ENCODE assay signal across 11 cellular contexts in genomic region chr17:12022310-12022709, GRCh38. TPM values are rescaled to one million over a fixed set of nuclear protein-coding genes. Genes with fewer than 3 reads are reported as not detected.
DNase-seq lines count a peak whose midpoint lies in the region; ATAC-seq, FAIRE-seq and TF ChIP-seq lines count a peak whose summit lies in the region.
"Had no signal": no experiment of that assay in that cellular context is flagged by ENCODE, and none has a peak within 500 bp of the region (broad histone marks: within the 10 kb centered on the region; RNA-seq: fewer than 3 reads in every experiment).

No MANE protein-coding gene starts in this region.

- H3K9ac ChIP-seq in HUES6 (ENCODE audit: low read length) (no peak overlapping the region), GM12878 (ENCODE audit: control insufficient read depth, insufficient read depth, low read length) (no peak overlapping the region)

- intact Hi-C loops in GM12878 (cut with micrococcal nuclease; ENCODE audit: unreplicated experiment) = loop anchor here (5.0 kb wide), 1 partner anchor 995 kb away; the partner anchor contains the start of gene ELAC2
- intact Hi-C loops in naive thymus-derived CD4-positive, alpha-beta T cell (cut with micrococcal nuclease) = loop anchor here in 1 of 2 donors (5.0 kb wide), 1 partner anchor 35 kb away; no protein-coding TSS in a partner anchor

- H3K9me3 ChIP-seq in CD4-positive, CD25-positive, alpha-beta regulatory T cell (ENCODE audit: control insufficient read depth in 2 of 2, low read length in 2 of 2) = no peaks in the 10 kb centered on the region
- no peaks in the 10 kb centered on the region for H3K9me3 ChIP-seq in HUES6 (ENCODE audit: control insufficient read depth, insufficient read depth, low read depth, low read length)
- H3K9me3 ChIP-seq in GM12878 (replicated peaks; ENCODE audit: control insufficient read depth, insufficient read depth, low read length) = no peaks in the 10 kb centered on the region
- no peaks in the 10 kb centered on the region for H3K9me3 ChIP-seq in naive thymus-derived CD4-positive, alpha-beta T cell (ENCODE audit: control insufficient read depth in 2 of 3, low read length in 3 of 3)
- H3K9me3 ChIP-seq: adrenal gland, ovary had no signal

- no peak for DNase-seq in CD4-positive, CD25-positive, alpha-beta regulatory T cell
- DNase-seq in GM12878 (ENCODE audit: low read depth, low spot score) (no peak), SKM-1 treated with dmso at 0.1 percent for 144 hours (lab: John Stamatoyannopoulos, UW; ENCODE audit: unreplicated experiment) (no peak), NCI-H1417 treated with DMSO at 0.1 percent for 48 hours (lab: John Stamatoyannopoulos, UW) (no peak), NCI-H2107 treated with DMSO at 0.1 percent for 48 hours (lab: John Stamatoyannopoulos, UW; ENCODE audit: unreplicated experiment) (no peak)
- DNase-seq in naive thymus-derived CD4-positive, alpha-beta T cell = no peak
- DNase-seq: adrenal gland, NCI-H187 treated with DMSO at 0.1 percent for 48 hours, ovary had no signal

- H3K4me2 ChIP-seq in GM12878 (ENCODE audit: control insufficient read depth, insufficient read depth) = peak overlapping the region; percentile 47; the same call in 1 of the 2 replicates

- CTCF ChIA-PET in GM12878 (lab: Yijun Ruan, JAX) = interaction anchor here (1.0 to 1.6 kb wide), 4 partner anchors 10 to 25 kb away, joined by 3 to 8 read pairs (median 4); partner anchors contain the start of gene ZNF18
- CTCF ChIA-PET in naive thymus-derived CD4-positive, alpha-beta T cell (lab: Charles Lee) = interaction anchor here (0.6 kb wide), 1 partner anchor 29 kb away, joined by 4 read pairs; no protein-coding TSS in a partner anchor

- H3K4me1 Mint-ChIP-seq in CD4-positive, CD25-positive, alpha-beta regulatory T cell = peaks cover 31 to 68% (median 56%) of the 10 kb centered on the region in 4 donors
- peaks cover 36 to 70% (median 67%) of the 10 kb centered on the region in 7 donors for H3K4me1 Mint-ChIP-seq in naive thymus-derived CD4-positive, alpha-beta T cell

- peaks cover 16% of the 10 kb centered on the region for H3K27me3 Mint-ChIP-seq in CD4-positive, CD25-positive, alpha-beta regulatory T cell
- peaks cover 0 to 14% (median 0%) of the 10 kb centered on the region in 5 donors for H3K27me3 Mint-ChIP-seq in naive thymus-derived CD4-positive, alpha-beta T cell

- H3K4me3 ChIP-seq in CD4-positive, CD25-positive, alpha-beta regulatory T cell (ENCODE audit: low read depth, low read length) = peak overlapping the region; percentile 75
- H3K4me3 ChIP-seq in HUES6 (ENCODE audit: low read depth, low read length) (peak overlapping the region; percentile 75), GM12878 (peak overlapping the region; percentile 34; the same call in 1 of the 2 replicates)
- no peak overlapping the region for H3K4me3 ChIP-seq in naive thymus-derived CD4-positive, alpha-beta T cell (ENCODE audit: low read length)

- ATAC-seq in CD4-positive, CD25-positive, alpha-beta regulatory T cell (ENCODE audit: low read depth in 2 of 2) = no peak
- ATAC-seq in GM12878 (no peak), GM21737 (IDR thresholded peaks at IDR 0.05; ENCODE audit: unreplicated experiment) (no peak)
- ATAC-seq in naive thymus-derived CD4-positive, alpha-beta T cell = no peak

- TF ChIP-seq RAD21 in GM12878 (IDR thresholded peaks at IDR 0.05; ENCODE audit: insufficient read depth, low read depth, low read length) = no peak

- no peak for TF ChIP-seq EP300 in GM12878 (IDR thresholded peaks at IDR 0.05; ENCODE audit: borderline replicate concordance in 1 of 2, control insufficient read depth in 1 of 2, low read depth in 2 of 2, low read length in 2 of 2)

- no peak for TF ChIP-seq CTCF in GM12878 (IDR thresholded peaks at IDR 0.05 in 2 of 3, conservative IDR thresholded peaks at IDR 0.05 in 1 of 3; ENCODE audit: control insufficient read depth in 2 of 3, extremely low read depth in 1 of 3, insufficient read depth in 1 of 3, low read depth in 3 of 3, low read length in 3 of 3)

- H3K9me3 Mint-ChIP-seq in CD4-positive, CD25-positive, alpha-beta regulatory T cell = no peaks in the 10 kb centered on the region
- H3K9me3 Mint-ChIP-seq in naive thymus-derived CD4-positive, alpha-beta T cell = no peaks in the 10 kb centered on the region

- H3K4me3 Mint-ChIP-seq in CD4-positive, CD25-positive, alpha-beta regulatory T cell = peak overlapping the region; percentile 83 to 98 (median 86)
- peak overlapping the region; percentile 10 to 86 (median 82) for H3K4me3 Mint-ChIP-seq in naive thymus-derived CD4-positive, alpha-beta T cell

- peaks cover 49% of the 10 kb centered on the region for H3K79me2 ChIP-seq in GM12878 (ENCODE audit: control insufficient read depth, insufficient read depth, low read length)

- in situ Hi-C loops in GM12878 (cut with MboI) = no loop called here

- 95% methylated on average over 2 of the region's 2 CpGs for WGBS in GM12878 (ENCODE audit: insufficient coverage, insufficient replicate concordance, low lambda C conversion rate, missing lambda C conversion rate)

- no peak overlapping the region for H3K27ac ChIP-seq in CD4-positive, CD25-positive, alpha-beta regulatory T cell (ENCODE audit: insufficient read depth, low read length, poor library complexity, severe bottlenecking)
- H3K27ac ChIP-seq in HUES6 (ENCODE audit: low read depth, low read length) = no peak overlapping the region
- H3K27ac ChIP-seq in GM12878 (ENCODE audit: control insufficient read depth, insufficient read depth) = no peak overlapping the region
- H3K27ac ChIP-seq in naive thymus-derived CD4-positive, alpha-beta T cell (ENCODE audit: low read depth, low read length) = no peak overlapping the region
- H3K27ac ChIP-seq: ovary had no signal

- SMC1A ChIA-PET in GM12878 (lab: Charles Lee; ENCODE audit: uncharacterized antibody, unreplicated experiment) = interaction anchor here (0.8 to 2.4 kb wide), 7 partner anchors 9 to 88 kb away, joined by 3 to 11 read pairs (median 3); partner anchors contain the start of gene ZNF18

- no peak overlapping the region for H2AFZ ChIP-seq in GM12878 (ENCODE audit: control insufficient read depth, low read depth, low read length)

- H3K36me3 ChIP-seq in CD4-positive, CD25-positive, alpha-beta regulatory T cell (ENCODE audit: control insufficient read depth, insufficient read depth, low read length) = no peaks in the 10 kb centered on the region
- H3K36me3 ChIP-seq in HUES6 (ENCODE audit: control insufficient read depth, insufficient read depth, low read length) (peaks cover 4% of the 10 kb centered on the region; the same call in 1 of the 2 replicates), GM12878 (ENCODE audit: control insufficient read depth in 2 of 2, insufficient read depth in 2 of 2, low read length in 1 of 2) (no peaks in the 10 kb centered on the region)
- no peaks in the 10 kb centered on the region for H3K36me3 ChIP-seq in naive thymus-derived CD4-positive, alpha-beta T cell (ENCODE audit: control insufficient read depth in 2 of 3, insufficient read depth in 3 of 3, low read length in 3 of 3)
- H3K36me3 ChIP-seq: adrenal gland, ovary had no signal

- no peaks in the 10 kb centered on the region; the same call in 1 of the 2 replicates for H4K20me1 ChIP-seq in GM12878 (ENCODE audit: control insufficient read depth, insufficient read depth)

- H3K27me3 ChIP-seq in CD4-positive, CD25-positive, alpha-beta regulatory T cell (ENCODE audit: control insufficient read depth, insufficient read depth, low read length) = no peaks in the 10 kb centered on the region
- H3K27me3 ChIP-seq in HUES6 (ENCODE audit: control insufficient read depth, insufficient read depth, low read length) (peaks cover 11% of the 10 kb centered on the region), GM12878 (replicated peaks in 1 of 2; ENCODE audit: control insufficient read depth in 2 of 2, insufficient read depth in 2 of 2, low read length in 1 of 2) (no peaks in the 10 kb centered on the region)
- H3K27me3 ChIP-seq in naive thymus-derived CD4-positive, alpha-beta T cell (ENCODE audit: control insufficient read depth in 2 of 2, insufficient read depth in 2 of 2, low read length in 2 of 2) = no peaks in the 10 kb centered on the region
- H3K27me3 ChIP-seq: adrenal gland, ovary had no signal

- POLR2A ChIA-PET in GM12878 (lab: Charles Lee) = interaction anchor here (0.7 to 4.1 kb wide), 3 partner anchors 15 to 30 kb away, joined by 3 to 46 read pairs (median 4); partner anchors contain the start of gene ZNF18
- POLR2A ChIA-PET in naive thymus-derived CD4-positive, alpha-beta T cell (lab: Charles Lee) = interaction anchor here (0.7 to 14.6 kb wide), 4 partner anchors 9 to 34 kb away, joined by 3 to 310 read pairs (median 3); partner anchors contain the start of gene ZNF18

- peaks cover 35% of the 10 kb centered on the region for H3K4me1 ChIP-seq in CD4-positive, CD25-positive, alpha-beta regulatory T cell (ENCODE audit: control insufficient read depth, insufficient read depth, low read length, poor library complexity, severe bottlenecking)
- peaks cover 12% of the 10 kb centered on the region for H3K4me1 ChIP-seq in HUES6 (ENCODE audit: control insufficient read depth, insufficient read depth, low read length)
- H3K4me1 ChIP-seq in GM12878 (ENCODE audit: control insufficient read depth, insufficient read depth, low read length) = peaks cover 4% of the 10 kb centered on the region; the same call in 1 of the 2 replicates
- H3K4me1 ChIP-seq in naive thymus-derived CD4-positive, alpha-beta T cell (ENCODE audit: control insufficient read depth in 2 of 2, insufficient read depth in 2 of 2, low read length in 2 of 2) = peaks cover 16 to 17% of the 10 kb centered on the region in 2 donors

- no peaks in the 10 kb centered on the region for H3K36me3 Mint-ChIP-seq in CD4-positive, CD25-positive, alpha-beta regulatory T cell
- peaks cover 0 to 6% (median 0%) of the 10 kb centered on the region in 5 donors for H3K36me3 Mint-ChIP-seq in naive thymus-derived CD4-positive, alpha-beta T cell

- TF ChIP-seq POLR2A in GM12878 (IDR thresholded peaks at IDR 0.05; ENCODE audit: low read depth, low read length) = no peak

- RAD21 ChIA-PET in GM12878 (lab: Charles Lee; ENCODE audit: unreplicated experiment) = interaction anchor here (0.9 to 3.6 kb wide), 2 partner anchors 9 to 25 kb away, joined by 3 to 16 read pairs; partner anchors contain the start of gene ZNF18

- no TSS peak for BruUV-seq in GM12878 (replicated peaks; lab: Mats Ljungman, UMichigan)

- FAIRE-seq in GM12878 (lab: Jason Lieb, UNC) = no peak

- H3K27ac Mint-ChIP-seq in CD4-positive, CD25-positive, alpha-beta regulatory T cell = peak overlapping the region in 1 of 3 donors; percentile 92
- H3K27ac Mint-ChIP-seq in naive thymus-derived CD4-positive, alpha-beta T cell = peak overlapping the region in 3 of 9 donors; percentile 3 to 20 (median 13)

RNA-seq across cellular contexts. Expression of gene MAP2K4, which starts 1.6 kb away (rescaled TPM):
- total RNA-seq in CD4-positive, CD25-positive, alpha-beta regulatory T cell = 26.1 TPM
- polyA plus RNA-seq in CD4-positive, CD25-positive, alpha-beta regulatory T cell = 10 to 100 TPM; 25.1 to 30.6 (median 25.8) TPM
- 43.7 and 46.2 TPM in 2 replicates for total RNA-seq in GM12878 (2013; cell fraction: nucleolus; rRNA removed)
- total RNA-seq in GM12878 (2014; rRNA removed) (23.0 and 30.5 TPM in 2 replicates), GM12878 (2014; rRNA removed; fragmentation: Illumina TruSeq; extraction: Trizol) (25.7 and 26.3 TPM in 2 replicates), GM12878 (2021) (25.7 and 32.3 TPM in 2 replicates)
- 8.7 TPM for polyA plus RNA-seq in GM12878 (2011; ENCODE audit: low read depth)
- polyA plus RNA-seq in GM12878 (2011; rRNA removed) (32.5 and 43.0 TPM in 2 replicates), GM12878 (2014; fragmentation: Illumina TruSeq; extraction: Trizol) (24.8 and 27.2 TPM in 2 replicates), GM12878 (2014; fragmentation: Nextera tagmentation; extraction: Ambion mirVana) (1 to 10 TPM; 5.4 to 10.0 TPM), GM12878 (2014; rRNA removed) (15.6 and 19.4 TPM in 2 replicates), GM12878 (2016; fragmentation: Nextera tagmentation; extraction: Ambion mirVana) (10 to 100 TPM; 32.6 to 34.1 TPM)
- polyA plus RNA-seq in GM12878 (2011; cell fraction: cytosol; rRNA removed) = 15.9 and 17.6 TPM in 2 replicates
- 14.3 and 16.9 TPM in 2 replicates for polyA plus RNA-seq in GM12878 (2011; cell fraction: nucleus; rRNA removed)
- 10.4 and 14.2 TPM in 2 replicates for polyA plus RNA-seq in GM12878 (2012)
- polyA minus RNA-seq in GM12878 (2011; rRNA and poly(A)+ RNA removed) = 34.9 and 50.9 TPM in 2 replicates
- polyA minus RNA-seq in GM12878 (2011; cell fraction: cytosol; rRNA and poly(A)+ RNA removed) = 11.0 and 16.0 TPM in 2 replicates
- 12.8 and 17.2 TPM in 2 replicates for polyA minus RNA-seq in GM12878 (2011; cell fraction: nucleus; rRNA and poly(A)+ RNA removed)
- 10 to 100 TPM; 26.3 to 45.1 (median 33.9) TPM for total RNA-seq in naive thymus-derived CD4-positive, alpha-beta T cell
- polyA plus RNA-seq in naive thymus-derived CD4-positive, alpha-beta T cell = 10 to 100 TPM; 21.8 to 22.3 TPM

RNA-seq across cellular contexts. Expression of gene ZNF18, which starts 25.0 kb away (rescaled TPM):
- 15.4 TPM for total RNA-seq in CD4-positive, CD25-positive, alpha-beta regulatory T cell
- 10 to 100 TPM; 10.6 to 12.8 (median 11.4) TPM for polyA plus RNA-seq in CD4-positive, CD25-positive, alpha-beta regulatory T cell
- 11.1 and 11.8 TPM in 2 replicates for total RNA-seq in GM12878 (2013; cell fraction: nucleolus; rRNA removed)
- 9.8 TPM in 2 replicates for total RNA-seq in GM12878 (2014; rRNA removed)
- total RNA-seq in GM12878 (2014; rRNA removed; fragmentation: Illumina TruSeq; extraction: Trizol) = 9.6 and 10.3 TPM in 2 replicates
- 7.2 and 8.7 TPM in 2 replicates for total RNA-seq in GM12878 (2021)
- 6.8 TPM for polyA plus RNA-seq in GM12878 (2011; ENCODE audit: low read depth)
- 10.2 and 12.9 TPM in 2 replicates for polyA plus RNA-seq in GM12878 (2011; rRNA removed)
- polyA plus RNA-seq in GM12878 (2011; cell fraction: cytosol; rRNA removed) = 6.2 and 7.2 TPM in 2 replicates
- 8.3 and 9.7 TPM in 2 replicates for polyA plus RNA-seq in GM12878 (2011; cell fraction: nucleus; rRNA removed)
- 6.6 and 6.8 TPM in 2 replicates for polyA plus RNA-seq in GM12878 (2012)
- polyA plus RNA-seq in GM12878 (2014; fragmentation: Illumina TruSeq; extraction: Trizol) = 9.6 and 9.8 TPM in 2 replicates
- polyA plus RNA-seq in GM12878 (2014; fragmentation: Nextera tagmentation; extraction: Ambion mirVana) = 1 to 10 TPM; 4.6 to 6.0 TPM
- 6.6 and 7.4 TPM in 2 replicates for polyA plus RNA-seq in GM12878 (2014; rRNA removed)
- 1 to 10 TPM; 5.9 to 9.5 TPM for polyA plus RNA-seq in GM12878 (2016; fragmentation: Nextera tagmentation; extraction: Ambion mirVana)
- polyA minus RNA-seq in GM12878 (2011; rRNA and poly(A)+ RNA removed) = 7.4 and 9.0 TPM in 2 replicates
- 3.2 and 5.6 TPM in 2 replicates for polyA minus RNA-seq in GM12878 (2011; cell fraction: cytosol; rRNA and poly(A)+ RNA removed)
- 4.6 and 5.7 TPM in 2 replicates for polyA minus RNA-seq in GM12878 (2011; cell fraction: nucleus; rRNA and poly(A)+ RNA removed)
- total RNA-seq in naive thymus-derived CD4-positive, alpha-beta T cell = 10 to 100 TPM; 10.4 to 13.9 (median 11.3) TPM
- 10 to 100 TPM in 1 of 2 donors, 1 to 10 TPM in 1; 7.3 to 15.3 TPM for polyA plus RNA-seq in naive thymus-derived CD4-positive, alpha-beta T cell
